Comparison of ENCODE assay signal across 1 cellular context in the genomic region with DNA sequence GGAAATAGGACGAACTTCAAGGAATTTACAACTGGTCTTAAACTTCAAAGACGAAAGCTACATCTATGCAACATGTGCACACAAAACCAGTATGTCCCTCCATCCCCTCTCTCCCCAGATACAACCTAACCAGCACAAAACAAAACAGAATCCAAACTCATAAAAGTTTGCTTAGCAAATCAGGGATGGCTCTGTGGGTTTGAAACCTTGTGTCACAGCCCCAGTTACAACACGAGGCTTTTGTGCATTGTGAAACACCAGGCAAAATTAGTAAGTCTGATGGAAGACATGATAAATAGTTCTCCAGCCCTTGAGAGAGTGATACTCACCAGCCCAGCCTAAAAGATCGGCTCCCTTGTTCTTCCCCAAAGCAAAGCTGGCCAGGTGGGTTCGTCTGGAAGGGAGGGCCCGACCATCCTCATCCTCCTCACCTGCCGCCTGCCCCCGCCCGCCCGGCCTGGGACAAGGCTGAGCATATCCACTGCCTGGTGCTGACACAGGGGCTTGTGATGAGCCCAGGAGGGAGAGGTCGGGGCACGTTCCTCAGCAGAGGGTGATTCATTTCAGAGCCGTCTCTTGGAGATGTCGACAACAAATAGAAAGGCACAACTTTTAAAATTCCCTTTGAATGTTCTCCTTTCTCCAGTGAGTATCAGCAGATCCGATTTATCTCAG.
TF ChIP-seq lines count a peak whose summit lies in the region.

No MANE protein-coding gene starts in this region.

TF ChIP-seq in H1, 55 proteins besides CTCF, POLR2A, EP300 and RAD21:
- TF ChIP-seq TBP (IDR thresholded peaks at IDR 0.05; ENCODE audit: low read depth, low read length) (no peak), EGR1 (IDR thresholded peaks at IDR 0.05; ENCODE audit: borderline replicate concordance, low read depth, low read length) (no peak), CEBPB (IDR thresholded peaks at IDR 0.05; ENCODE audit: low read depth, low read length) (no peak), BCL11A (IDR thresholded peaks at IDR 0.05; ENCODE audit: low read depth in 2 of 2, low read length in 2 of 2) (no peak), POU5F1 (IDR thresholded peaks at IDR 0.05; ENCODE audit: low read depth, low read length) (no peak), SUZ12 (IDR thresholded peaks at IDR 0.05; ENCODE audit: low read length) (no peak), HDAC2 (IDR thresholded peaks at IDR 0.05; ENCODE audit: borderline replicate concordance in 1 of 2, low read depth in 2 of 2, low read length in 2 of 2) (no peak), KDM1A (IDR thresholded peaks at IDR 0.05; ENCODE audit: borderline replicate concordance, low read length) (no peak), CHD1 (IDR thresholded peaks at IDR 0.05; ENCODE audit: low read depth, low read length) (no peak), SP1 (IDR thresholded peaks at IDR 0.05; ENCODE audit: low read depth, low read length) (no peak), CHD7 (IDR thresholded peaks at IDR 0.05; ENCODE audit: insufficient replicate concordance, low read length) (no peak)
